In genomic region chr15:60356832-60357231, GRCh38 we compare ENCODE assay signal across 30 cellular contexts.
"Had no signal": no experiment of that assay in that cellular context is flagged by ENCODE, and none has a peak within 500 bp of the region (broad histone marks: within the 10 kb centered on the region; RNA-seq: fewer than 3 reads in every experiment).

No MANE protein-coding gene starts in this region.

- H3K4me1 Mint-ChIP-seq: immature natural killer cell had no signal

- H3K4me3 ChIP-seq: body of pancreas, cardiac muscle cell, hepatocyte, left lung, lung, pancreas, thyroid gland, upper lobe of right lung had no signal

- H3K27ac Mint-ChIP-seq: activated B cell treated with CpG ODN at 0.5 μM for 24 hours; activated CD4-positive, alpha-beta memory T cell treated with anti-CD3 and anti-CD28 coated beads for 36 hours; activated CD4-positive, alpha-beta T cell treated with anti-CD3 and anti-CD28 coated beads for 36 hours; activated naive CD4-positive, alpha-beta T cell treated with anti-CD3 and anti-CD28 coated beads for 36 hours; activated naive CD8-positive, alpha-beta T cell treated with anti-CD3 and anti-CD28 coated beads, Interleukin-2, amount 10 ng/mL, durations not matched to agents 7 days and 5 days; dendritic cell treated with granulocyte-macrophage colony-stimulating factor and Interleukin-4, amounts not matched to agents 40 ng/mL and 50 ng/mL, for 4 days; natural killer cell treated with Interleukin-12 subunit alpha and Interleukin-12 subunit beta and Interleukin-15 and Interleukin-18, amount 100 ng/mL, for 72 hours; T-helper 17 cell had no signal

- H2AFZ ChIP-seq: hepatocyte had no signal

- H3K4me2 ChIP-seq: hepatocyte had no signal

- H3K4me3 Mint-ChIP-seq: activated B cell treated with CpG ODN at 0.5 μM for 24 hours; activated CD4-positive, alpha-beta memory T cell treated with anti-CD3 and anti-CD28 coated beads for 36 hours; activated CD4-positive, alpha-beta T cell treated with anti-CD3 and anti-CD28 coated beads for 36 hours; activated naive CD4-positive, alpha-beta T cell treated with anti-CD3 and anti-CD28 coated beads for 36 hours; activated naive CD8-positive, alpha-beta T cell treated with anti-CD3 and anti-CD28 coated beads, Interleukin-2, amount 10 ng/mL, durations not matched to agents 7 days and 5 days; dendritic cell treated with granulocyte-macrophage colony-stimulating factor and Interleukin-4, amounts not matched to agents 40 ng/mL and 50 ng/mL, for 4 days; immature natural killer cell; natural killer cell treated with Interleukin-12 subunit alpha and Interleukin-12 subunit beta and Interleukin-15 and Interleukin-18, amount 100 ng/mL, for 72 hours; T-helper 17 cell had no signal

- H3K27ac ChIP-seq: body of pancreas, cardiac muscle cell, hepatocyte, left lung, neutrophil, pancreas, thyroid gland, upper lobe of right lung had no signal

- H3K36me3 ChIP-seq: neutrophil had no signal

- H3K27me3 ChIP-seq: body of pancreas, cardiac muscle cell, hepatocyte, left lung, pancreas, thyroid gland, upper lobe of right lung had no signal

- H3K4me1 ChIP-seq: left lung, pancreas, upper lobe of right lung had no signal

- H3K9me3 ChIP-seq: body of pancreas, left lung, neutrophil, pancreas, thyroid gland, upper lobe of right lung had no signal

- H3K27me3 Mint-ChIP-seq: activated B cell treated with CpG ODN at 0.5 μM for 24 hours; activated CD4-positive, alpha-beta memory T cell treated with anti-CD3 and anti-CD28 coated beads for 36 hours; activated CD4-positive, alpha-beta T cell treated with anti-CD3 and anti-CD28 coated beads for 36 hours; activated naive CD8-positive, alpha-beta T cell treated with anti-CD3 and anti-CD28 coated beads, Interleukin-2, amount 10 ng/mL, durations not matched to agents 7 days and 5 days; dendritic cell treated with granulocyte-macrophage colony-stimulating factor and Interleukin-4, amounts not matched to agents 40 ng/mL and 50 ng/mL, for 4 days; natural killer cell treated with Interleukin-12 subunit alpha and Interleukin-12 subunit beta and Interleukin-15 and Interleukin-18, amount 100 ng/mL, for 72 hours; T-helper 17 cell had no signal

- DNase-seq: activated B cell treated with CpG ODN at 0.5 μM for 24 hours; activated CD4-positive, alpha-beta memory T cell treated with anti-CD3 and anti-CD28 coated beads for 36 hours; activated CD4-positive, alpha-beta T cell treated with anti-CD3 and anti-CD28 coated beads for 36 hours; activated naive CD4-positive, alpha-beta T cell treated with anti-CD3 and anti-CD28 coated beads for 36 hours; activated naive CD8-positive, alpha-beta T cell treated with anti-CD3 and anti-CD28 coated beads, Interleukin-2, amount 10 ng/mL, durations not matched to agents 7 days and 5 days; activated T-cell treated with anti-CD3 and anti-CD28 coated beads, Interleukin-2, amount 50 U/mL, for 48 hours; amygdala; body of pancreas; effector CD4-positive, alpha-beta T cell; glutamatergic neuron; immature natural killer cell; kidney glomerular epithelial cell; left lung; pancreas; right cardiac atrium; stimulated activated CD4-positive, alpha-beta T cell treated with anti-CD3 and anti-CD28 coated beads, Interleukin-12 subunit alpha, Interleukin-12 subunit beta, amount 100 ng/mL, for 4 hours; stimulated activated CD4-positive, alpha-beta T cell treated with anti-CD3 and anti-CD28 coated beads, Interleukin-4, amount 100 ng/mL, for 4 hours; stimulated activated naive CD8-positive, alpha-beta T cell treated with anti-CD3 and anti-CD28 coated beads, Interleukin-15, Interleukin-2, amounts not matched to agents 100 U/mL and 50 U/mL, for 24 hours; substantia nigra; T-helper 17 cell; thyroid gland; upper lobe of right lung had no signal

- FAIRE-seq: endometrium, frontal cortex, pancreas had no signal

- ATAC-seq: activated CD4-positive, alpha-beta T cell treated with anti-CD3 and anti-CD28 coated beads for 36 hours; body of pancreas; left lung; natural killer cell treated with Interleukin-12 subunit alpha and Interleukin-12 subunit beta and Interleukin-15 and Interleukin-18, amount 100 ng/mL, for 72 hours; pancreas; right cardiac atrium; stimulated activated naive CD8-positive, alpha-beta T cell treated with anti-CD3 and anti-CD28 coated beads, Interleukin-15, Interleukin-2, amounts not matched to agents 100 U/mL and 50 U/mL, for 24 hours; T-helper 17 cell; upper lobe of right lung had no signal

- H3K9me3 Mint-ChIP-seq: activated B cell treated with CpG ODN at 0.5 μM for 24 hours; immature natural killer cell; natural killer cell treated with Interleukin-12 subunit alpha and Interleukin-12 subunit beta and Interleukin-15 and Interleukin-18, amount 100 ng/mL, for 72 hours had no signal
